8 cellular contexts compared by ENCODE assay signal in the genomic region with DNA sequence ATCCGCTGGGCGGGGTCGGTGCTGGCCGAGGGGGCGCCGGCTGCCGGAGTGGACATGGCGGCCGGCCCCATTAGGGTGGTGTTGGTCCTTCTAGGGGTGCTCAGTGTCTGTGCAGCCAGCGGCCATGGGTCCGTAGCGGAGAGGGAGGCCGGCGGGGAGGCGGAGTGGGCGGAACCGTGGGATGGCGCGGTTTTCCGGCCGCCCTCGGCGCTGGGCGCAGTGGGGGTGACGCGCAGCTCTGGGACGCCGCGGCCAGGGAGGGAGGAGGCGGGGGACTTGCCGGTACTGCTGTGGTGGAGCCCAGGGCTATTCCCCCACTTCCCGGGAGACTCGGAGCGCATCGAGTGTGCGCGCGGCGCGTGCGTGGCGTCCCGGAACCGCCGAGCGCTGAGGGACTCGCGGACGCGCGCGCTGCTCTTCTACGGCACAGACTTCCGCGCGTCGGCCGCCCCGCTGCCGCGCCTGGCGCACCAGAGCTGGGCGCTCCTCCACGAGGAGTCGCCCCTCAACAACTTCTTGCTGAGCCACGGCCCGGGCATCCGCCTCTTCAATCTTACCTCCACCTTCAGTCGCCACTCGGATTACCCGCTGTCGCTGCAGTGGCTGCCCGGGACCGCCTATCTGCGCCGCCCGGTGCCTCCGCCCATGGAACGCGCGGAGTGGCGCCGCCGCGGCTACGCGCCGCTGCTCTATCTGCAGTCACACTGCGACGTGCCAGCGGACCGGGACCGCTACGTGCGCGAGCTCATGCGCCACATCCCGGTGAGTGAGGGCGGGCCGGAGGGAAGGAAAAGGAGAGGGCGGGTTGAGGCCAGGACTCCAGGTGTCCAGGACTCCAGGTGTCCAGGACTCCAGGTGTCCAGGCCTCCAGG. TPM values are rescaled to one million over a fixed set of nuclear protein-coding genes. Genes with fewer than 3 reads are reported as not detected.
DNase-seq lines count a peak whose midpoint lies in the region; ATAC-seq and TF ChIP-seq lines count a peak whose summit lies in the region.

No MANE protein-coding gene starts in this region.

- H3K36me3 Mint-ChIP-seq in CD4-positive, CD25-positive, alpha-beta regulatory T cell, result peaks cover 32% of the 10 kb centered on the region
- peaks cover 36% of the 10 kb centered on the region for H3K36me3 Mint-ChIP-seq in activated T-cell treated with anti-CD3 and anti-CD28 coated beads, Interleukin-2, amount 50 U/mL, for 4 hours (ENCODE audit: insufficient read depth)

- H3K9me3 ChIP-seq in CD4-positive, CD25-positive, alpha-beta regulatory T cell (ENCODE audit: control insufficient read depth in 2 of 2, low read length in 2 of 2), result no peaks in the 10 kb centered on the region
- H3K9me3 ChIP-seq in OCI-LY3 (ENCODE audit: insufficient read depth, low read length) (no peaks in the 10 kb centered on the region), muscle layer of duodenum (ENCODE audit: control insufficient read depth in 1 of 2, low read length in 2 of 2) (no peaks in the 10 kb centered on the region)

- peak overlapping the region; percentile 22; the same call in 1 of the 2 replicates for H2AFZ ChIP-seq in OCI-LY3 (ENCODE audit: low read depth, low read length)

- H3K4me3 Mint-ChIP-seq in CD4-positive, CD25-positive, alpha-beta regulatory T cell, result peak overlapping the region; percentile 89 to 100 (median 96)
- peak overlapping the region; percentile 91 for H3K4me3 Mint-ChIP-seq in activated T-cell treated with anti-CD3 and anti-CD28 coated beads, Interleukin-2, amount 50 U/mL, for 4 hours

- peaks cover 31 to 73% (median 42%) of the 10 kb centered on the region in 4 donors for H3K4me1 Mint-ChIP-seq in CD4-positive, CD25-positive, alpha-beta regulatory T cell
- H3K4me1 Mint-ChIP-seq in activated T-cell treated with anti-CD3 and anti-CD28 coated beads, Interleukin-2, amount 50 U/mL, for 4 hours (ENCODE audit: low read depth), result peaks cover 54% of the 10 kb centered on the region

- H3K9ac ChIP-seq in OCI-LY3 (ENCODE audit: low read length), result peak overlapping the region; percentile 78

- DNase-seq in CD4-positive, CD25-positive, alpha-beta regulatory T cell, result peak; percentile 76 to 88 (median 84)
- DNase-seq in activated T-cell treated with anti-CD3 and anti-CD28 coated beads, Interleukin-2, amount 50 U/mL, for 4 hours, result peak; percentile 75
- peak; percentile 57 to 83 for DNase-seq in stimulated activated CD8-positive, alpha-beta memory T cell treated with anti-CD3 and anti-CD28 coated beads, Interleukin-7, amount 100 ng/mL, for 4 hours (ENCODE audit: low read depth in 2 of 2)

- H3K4me3 ChIP-seq in CD4-positive, CD25-positive, alpha-beta regulatory T cell (ENCODE audit: low read depth, low read length), result peak overlapping the region; percentile 91
- H3K4me3 ChIP-seq in OCI-LY3 (ENCODE audit: low read length) (peak overlapping the region; percentile 90), muscle layer of duodenum (ENCODE audit: low read depth in 1 of 2, low read length in 2 of 2) (peak overlapping the region; percentile 96 to 97)

- peaks cover 0 to 2% (median 0%) of the 10 kb centered on the region in 7 donors for H3K9me3 Mint-ChIP-seq in CD4-positive, CD25-positive, alpha-beta regulatory T cell
- H3K9me3 Mint-ChIP-seq in activated T-cell treated with anti-CD3 and anti-CD28 coated beads, Interleukin-2, amount 50 U/mL, for 4 hours, result no peaks in the 10 kb centered on the region

- ATAC-seq in CD4-positive, CD25-positive, alpha-beta regulatory T cell (ENCODE audit: low read depth in 2 of 2), result peak; percentile 71 to 72
- ATAC-seq in GM19043 (IDR thresholded peaks at IDR 0.05; ENCODE audit: low read depth, unreplicated experiment) (peak; percentile 58), HG03342 (IDR thresholded peaks at IDR 0.05; ENCODE audit: unreplicated experiment) (peak; percentile 59), esophagus mucosa (peak; percentile 81)
- peak; percentile 79 to 82 for ATAC-seq in activated T-cell treated with anti-CD3 and anti-CD28 coated beads, Interleukin-2, amount 50 U/mL, for 4 hours

- peak overlapping the region; percentile 95 for H3K27ac ChIP-seq in CD4-positive, CD25-positive, alpha-beta regulatory T cell (ENCODE audit: insufficient read depth, low read length, poor library complexity, severe bottlenecking)
- H3K27ac ChIP-seq in OCI-LY3 (ENCODE audit: low read length) (peak overlapping the region; percentile 81), muscle layer of duodenum (ENCODE audit: low read length) (peak overlapping the region; percentile 86)

- H3K4me2 ChIP-seq in OCI-LY3 (ENCODE audit: low read length), result peak overlapping the region; percentile 89

- peaks cover 46% of the 10 kb centered on the region for H3K79me2 ChIP-seq in OCI-LY3 (ENCODE audit: low read length)

- H3K4me1 ChIP-seq in CD4-positive, CD25-positive, alpha-beta regulatory T cell (ENCODE audit: control insufficient read depth, insufficient read depth, low read length, poor library complexity, severe bottlenecking), result peaks cover 47% of the 10 kb centered on the region
- peaks cover 30% of the 10 kb centered on the region for H3K4me1 ChIP-seq in OCI-LY3 (ENCODE audit: low read length)
- H3K4me1 ChIP-seq in muscle layer of duodenum (ENCODE audit: control insufficient read depth in 1 of 2, insufficient read depth in 2 of 2, low read length in 2 of 2), result peaks cover 7 to 36% of the 10 kb centered on the region in 2 donors

- H3K27ac Mint-ChIP-seq in CD4-positive, CD25-positive, alpha-beta regulatory T cell, result peak overlapping the region; percentile 94 to 97 (median 94)

- TF ChIP-seq CTCF in OCI-LY3 (IDR thresholded peaks at IDR 0.05; ENCODE audit: low read depth, low read length), result peak; percentile 6; the same call in 1 of the 2 replicates

- H3K27me3 ChIP-seq in CD4-positive, CD25-positive, alpha-beta regulatory T cell (ENCODE audit: control insufficient read depth, insufficient read depth, low read length), result no peaks in the 10 kb centered on the region
- H3K27me3 ChIP-seq in OCI-LY3 (ENCODE audit: low read depth, low read length), result no peaks in the 10 kb centered on the region
- no peaks in the 10 kb centered on the region for H3K27me3 ChIP-seq in muscle layer of duodenum (ENCODE audit: low read depth, low read length)

- H3K27me3 Mint-ChIP-seq in CD4-positive, CD25-positive, alpha-beta regulatory T cell, result no peaks in the 10 kb centered on the region
- no peaks in the 10 kb centered on the region for H3K27me3 Mint-ChIP-seq in activated T-cell treated with anti-CD3 and anti-CD28 coated beads, Interleukin-2, amount 50 U/mL, for 4 hours (ENCODE audit: low read depth)

- H3K36me3 ChIP-seq in CD4-positive, CD25-positive, alpha-beta regulatory T cell (ENCODE audit: control insufficient read depth, insufficient read depth, low read length), result peaks cover 32% of the 10 kb centered on the region
- H3K36me3 ChIP-seq in OCI-LY3 (replicated peaks; ENCODE audit: low read depth, low read length) (peaks cover 45% of the 10 kb centered on the region), muscle layer of duodenum (ENCODE audit: control insufficient read depth in 1 of 2, insufficient read depth in 2 of 2, low read length in 2 of 2) (peaks cover 42 to 45% of the 10 kb centered on the region in 2 donors)

- H4K20me1 ChIP-seq in OCI-LY3 (ENCODE audit: insufficient read depth, low read length), result 0 out of 2 replicates have a peak, but pooled peaks cover 7% of the 10 kb centered on the region

RNA-seq across cellular contexts. Expression of gene CHCHD1, which starts 9.3 kb away (rescaled TPM):
- total RNA-seq in CD4-positive, CD25-positive, alpha-beta regulatory T cell, result 6.3 TPM
- polyA plus RNA-seq in CD4-positive, CD25-positive, alpha-beta regulatory T cell, result 10 to 100 TPM; 63.6 to 79.3 (median 70.0) TPM
- total RNA-seq in activated T-cell treated with anti-CD3 and anti-CD28 coated beads, Interleukin-2, amount 50 U/mL, for 4 hours, result 10 to 100 TPM; 34.7 to 35.9 (median 35.9) TPM
- 23.5 TPM for total RNA-seq in esophagus mucosa

RNA-seq across cellular contexts. Expression of gene ZSWIM8, which starts 12.9 kb away (rescaled TPM):
- 95.5 TPM for total RNA-seq in CD4-positive, CD25-positive, alpha-beta regulatory T cell
- 10 to 100 TPM in 3 of 4 donors, 1 to 10 TPM in 1; 6.0 to 14.9 (median 11.8) TPM for polyA plus RNA-seq in CD4-positive, CD25-positive, alpha-beta regulatory T cell
- total RNA-seq in activated T-cell treated with anti-CD3 and anti-CD28 coated beads, Interleukin-2, amount 50 U/mL, for 4 hours, result 10 to 100 TPM; 31.3 to 41.2 (median 40.5) TPM
- 71.7 TPM for total RNA-seq in esophagus mucosa

RNA-seq across cellular contexts. Expression of gene SEC24C, which starts 28.3 kb away (rescaled TPM):
- total RNA-seq in CD4-positive, CD25-positive, alpha-beta regulatory T cell, result 78.2 TPM
- 10 to 100 TPM; 30.2 to 39.3 (median 36.9) TPM for polyA plus RNA-seq in CD4-positive, CD25-positive, alpha-beta regulatory T cell
- total RNA-seq in activated T-cell treated with anti-CD3 and anti-CD28 coated beads, Interleukin-2, amount 50 U/mL, for 4 hours, result 100 to 1,000 TPM; 101 to 109 (median 107) TPM
- total RNA-seq in esophagus mucosa, result 53.1 TPM

RNA-seq across cellular contexts. Expression of gene NDST2, which starts 38.9 kb away (rescaled TPM):
- 74.4 TPM for total RNA-seq in CD4-positive, CD25-positive, alpha-beta regulatory T cell
- polyA plus RNA-seq in CD4-positive, CD25-positive, alpha-beta regulatory T cell, result 10 to 100 TPM; 20.6 to 28.5 (median 24.6) TPM
- 10 to 100 TPM; 51.1 to 67.1 (median 58.7) TPM for total RNA-seq in activated T-cell treated with anti-CD3 and anti-CD28 coated beads, Interleukin-2, amount 50 U/mL, for 4 hours
- 15.9 TPM for total RNA-seq in esophagus mucosa

Comparison
In these comparisons a context has a peak if more than half of its experiments do, and no peak if none do; other contexts are left out.
1. Peak in every context shown above with its lines: DNase-seq, ATAC-seq, H3K4me3 ChIP-seq and H3K27ac ChIP-seq.